Comparison of ENCODE assay signal across 1 cellular context in genomic region chr3:147360936-147361670, GRCh38.
TF ChIP-seq lines count a peak whose summit lies in the region.

No MANE protein-coding gene starts in this region.

TF ChIP-seq in H1, 55 proteins besides CTCF, POLR2A, EP300 and RAD21 (continued from another document):
- TF ChIP-seq SIN3A (conservative IDR thresholded peaks at IDR 0.05 in 1 of 2, IDR thresholded peaks at IDR 0.05 in 1 of 2; ENCODE audit: low read depth in 1 of 2, low read length in 2 of 2) (0 out of 4 replicates have a peak, but pooled peaks of 1 of the 2 experiments have one; percentile 52), TEAD4 (IDR thresholded peaks at IDR 0.05; ENCODE audit: low read depth, low read length) (no peak), SIX5 (IDR thresholded peaks at IDR 0.05; ENCODE audit: low read depth, low read length) (no peak), RFX5 (IDR thresholded peaks at IDR 0.05; ENCODE audit: borderline replicate concordance, low read depth, low read length) (no peak), EZH2 (IDR thresholded peaks at IDR 0.05; ENCODE audit: low read depth, low read length, severe bottlenecking) (peak; percentile 31), MAX (IDR thresholded peaks at IDR 0.05) (no peak), GTF2F1 (IDR thresholded peaks at IDR 0.05; ENCODE audit: borderline replicate concordance, low read depth, low read length) (no peak), CEBPB (IDR thresholded peaks at IDR 0.05; ENCODE audit: low read depth, low read length) (no peak), GABPA (IDR thresholded peaks at IDR 0.05; ENCODE audit: borderline replicate concordance, insufficient read depth, low read length) (no peak)
